In genomic region chr7:124191713-124192112, GRCh38 we compare ENCODE assay signal across 3 cellular contexts.
"Had no signal": no experiment of that assay in that cellular context is flagged by ENCODE, and none has a peak within 500 bp of the region (broad histone marks: within the 10 kb centered on the region; RNA-seq: fewer than 3 reads in every experiment).

No MANE protein-coding gene starts in this region.

- DNase-seq: GDM1, GF-D8 had no signal

- ATAC-seq: GM12878 had no signal

- H3K4me3 ChIP-seq: GM12878 had no signal
